8 cellular contexts compared by ENCODE assay signal in genomic region chr14:73237786-73238261, GRCh38. TPM values are rescaled to one million over a fixed set of nuclear protein-coding genes. Genes with fewer than 3 reads are reported as not detected.
A peak's percentile ranks its signal among the peaks of the same experiment; 100 is the strongest.
DNase-seq lines count a peak whose midpoint lies in the region; ATAC-seq and TF ChIP-seq lines count a peak whose summit lies in the region.

No MANE protein-coding gene starts in this region.

- peak overlapping the region; percentile 29 for H3K9ac ChIP-seq in skeletal muscle satellite cell (ENCODE audit: low read depth, low read length)

- TF ChIP-seq CTCF in GM12864 (IDR thresholded peaks at IDR 0.05; ENCODE audit: low read depth, low read length, missing control alignments) (no peak), WERI-Rb-1 (IDR thresholded peaks at IDR 0.05; ENCODE audit: low read depth, low read length) (no peak)

- H3K36me3 ChIP-seq in skeletal muscle satellite cell (ENCODE audit: insufficient read depth, low read length) = no peaks in the 10 kb centered on the region
- H3K36me3 ChIP-seq in WERI-Rb-1 = no peaks in the 10 kb centered on the region

- ATAC-seq in SK-N-SH treated with all-trans-retinoic acid at 6 μM for 48 hours (peak; percentile 42), left ventricle myocardium superior (peak; percentile 14)

- H3K4me2 ChIP-seq in skeletal muscle satellite cell (ENCODE audit: low read length) = peak overlapping the region; percentile 84

- H3K27me3 ChIP-seq in skeletal muscle satellite cell (ENCODE audit: control insufficient read depth, insufficient read depth, low read length) (peaks cover 57% of the 10 kb centered on the region), WERI-Rb-1 (ENCODE audit: insufficient read depth, low read depth, severe bottlenecking) (no peaks in the 10 kb centered on the region)

- intact Hi-C loops in left ventricle myocardium superior (cut with micrococcal nuclease) = no loop called here

- H3K9me3 ChIP-seq in skeletal muscle satellite cell (replicated peaks; ENCODE audit: low read length) (no peaks in the 10 kb centered on the region), WERI-Rb-1 (ENCODE audit: severe bottlenecking) (no peaks in the 10 kb centered on the region)

- peaks cover 30% of the 10 kb centered on the region for H3K4me1 ChIP-seq in skeletal muscle satellite cell (ENCODE audit: control insufficient read depth, insufficient read depth, low read length)

- H3K4me3 ChIP-seq in GM12864 (ENCODE audit: low read depth, low read length) = peak overlapping the region; percentile 30
- peak overlapping the region; percentile 60 for H3K4me3 ChIP-seq in skeletal muscle satellite cell (ENCODE audit: low read length)
- no peak overlapping the region for H3K4me3 ChIP-seq in WERI-Rb-1 (ENCODE audit: low read depth, low read length)

- H3K27ac ChIP-seq in WERI-Rb-1 = no peak overlapping the region

- DNase-seq in GM12864 (ENCODE audit: low read depth) (no peak), left ventricle myocardium superior (no peak), SW 1271 (lab: John Stamatoyannopoulos, UW) (no peak), amygdala (lab: John Stamatoyannopoulos, UW) (no peak), WERI-Rb-1 (no peak)
- DNase-seq in stimulated activated CD4-positive, alpha-beta T cell treated with anti-CD3 and anti-CD28 coated beads, Interleukin-4, amount 100 ng/mL, for 4 hours = no peak

TF ChIP-seq in SK-N-SH treated with all-trans-retinoic acid at 6 μM for 48 hours, 23 proteins besides CTCF, POLR2A, EP300 and RAD21:
- TF ChIP-seq ZNF8 (CRISPR knock-in tag; IDR thresholded peaks at IDR 0.05) = no peak
- no peak for TF ChIP-seq ARNTL (CRISPR knock-in tag; IDR thresholded peaks at IDR 0.05; ENCODE audit: borderline replicate concordance, low read depth)
- TF ChIP-seq POU6F1 (CRISPR knock-in tag; IDR thresholded peaks at IDR 0.05; ENCODE audit: borderline replicate concordance, low read depth) = no peak
- TF ChIP-seq ISL1 (CRISPR knock-in tag; IDR thresholded peaks at IDR 0.05) = no peak
- TF ChIP-seq ZNF565 (CRISPR knock-in tag; conservative IDR thresholded peaks at IDR 0.05; ENCODE audit: low read depth) = no peak
- no peak for TF ChIP-seq GLIS3 (CRISPR knock-in tag; IDR thresholded peaks at IDR 0.05)
- TF ChIP-seq ZFP3 (CRISPR knock-in tag; IDR thresholded peaks at IDR 0.05) = no peak
- no peak for TF ChIP-seq TOX (CRISPR knock-in tag; IDR thresholded peaks at IDR 0.05; ENCODE audit: borderline replicate concordance)
- no peak for TF ChIP-seq CREB5 (CRISPR knock-in tag; IDR thresholded peaks at IDR 0.05; ENCODE audit: low read depth)
- no peak for TF ChIP-seq ZNF70 (CRISPR knock-in tag; IDR thresholded peaks at IDR 0.05)
- TF ChIP-seq TCF4 (CRISPR knock-in tag; IDR thresholded peaks at IDR 0.05; ENCODE audit: borderline replicate concordance) = no peak
- no peak for TF ChIP-seq ESRRG (CRISPR knock-in tag; IDR thresholded peaks at IDR 0.05)
- no peak for TF ChIP-seq TSHZ2 (CRISPR knock-in tag; IDR thresholded peaks at IDR 0.05)
- TF ChIP-seq ZFP30 (CRISPR knock-in tag; IDR thresholded peaks at IDR 0.05) = no peak
- TF ChIP-seq BACH2 (CRISPR knock-in tag; IDR thresholded peaks at IDR 0.05; ENCODE audit: borderline replicate concordance) = no peak
- no peak for TF ChIP-seq OSR1 (CRISPR knock-in tag; IDR thresholded peaks at IDR 0.05)
- no peak for TF ChIP-seq ZC3H10 (CRISPR knock-in tag; IDR thresholded peaks at IDR 0.05)
- TF ChIP-seq CSRNP3 (CRISPR knock-in tag; IDR thresholded peaks at IDR 0.05) = no peak

RNA-seq across cellular contexts. Expression of gene PAPLN, which starts 0.5 kb away (rescaled TPM):
- total RNA-seq in left ventricle myocardium superior = 3.2 TPM
- total RNA-seq in skeletal muscle satellite cell (2012; rRNA removed) = 4.3 and 5.5 TPM in 2 replicates
